1 cellular context compared by ENCODE assay signal in the genomic region with DNA sequence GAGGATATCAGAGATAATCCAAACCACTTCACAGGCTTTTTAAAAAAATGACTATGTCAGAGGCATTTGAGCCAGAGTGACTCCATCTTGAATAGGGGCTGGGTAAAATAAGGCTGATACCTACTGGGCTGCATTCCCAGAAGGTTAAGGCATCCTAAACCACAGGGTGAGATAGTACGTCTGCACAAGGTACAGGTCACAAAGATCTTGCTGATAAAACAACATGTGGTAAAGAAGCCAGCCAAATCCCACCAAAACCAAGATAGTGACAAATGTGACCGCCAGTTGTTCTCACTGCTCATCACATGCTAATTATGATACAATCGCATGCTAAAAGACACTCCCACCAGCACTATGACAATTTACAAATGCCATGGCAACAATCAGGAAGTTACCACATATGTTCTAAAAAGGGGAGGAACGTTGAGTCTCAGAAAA.
TF ChIP-seq lines count a peak whose summit lies in the region.

No MANE protein-coding gene starts in this region.

TF ChIP-seq in K562, 482 proteins besides CTCF, POLR2A, EP300 and RAD21 (continued from another document and continues in another):
- TF ChIP-seq, protein P1, sequence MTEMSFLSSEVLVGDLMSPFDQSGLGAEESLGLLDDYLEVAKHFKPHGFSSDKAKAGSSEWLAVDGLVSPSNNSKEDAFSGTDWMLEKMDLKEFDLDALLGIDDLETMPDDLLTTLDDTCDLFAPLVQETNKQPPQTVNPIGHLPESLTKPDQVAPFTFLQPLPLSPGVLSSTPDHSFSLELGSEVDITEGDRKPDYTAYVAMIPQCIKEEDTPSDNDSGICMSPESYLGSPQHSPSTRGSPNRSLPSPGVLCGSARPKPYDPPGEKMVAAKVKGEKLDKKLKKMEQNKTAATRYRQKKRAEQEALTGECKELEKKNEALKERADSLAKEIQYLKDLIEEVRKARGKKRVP (CRISPR knock-in tag; IDR thresholded peaks at IDR 0.05) = peak; percentile 82
- TF ChIP-seq, protein P2, sequence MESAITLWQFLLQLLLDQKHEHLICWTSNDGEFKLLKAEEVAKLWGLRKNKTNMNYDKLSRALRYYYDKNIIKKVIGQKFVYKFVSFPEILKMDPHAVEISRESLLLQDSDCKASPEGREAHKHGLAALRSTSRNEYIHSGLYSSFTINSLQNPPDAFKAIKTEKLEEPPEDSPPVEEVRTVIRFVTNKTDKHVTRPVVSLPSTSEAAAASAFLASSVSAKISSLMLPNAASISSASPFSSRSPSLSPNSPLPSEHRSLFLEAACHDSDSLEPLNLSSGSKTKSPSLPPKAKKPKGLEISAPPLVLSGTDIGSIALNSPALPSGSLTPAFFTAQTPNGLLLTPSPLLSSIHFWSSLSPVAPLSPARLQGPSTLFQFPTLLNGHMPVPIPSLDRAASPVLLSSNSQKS (CRISPR knock-in tag; IDR thresholded peaks at IDR 0.05) = 0 out of 2 replicates have a peak, but pooled peaks have one; percentile 44
- TF ChIP-seq NRF1 (conservative IDR thresholded peaks at IDR 0.05 in 1 of 2, IDR thresholded peaks at IDR 0.05 in 1 of 2) (no peak), TEAD2 (tag; IDR thresholded peaks at IDR 0.05) (no peak), GATA2 (CRISPR knock-in tag; IDR thresholded peaks at IDR 0.05) (no peak), IRF2 (CRISPR knock-in tag; IDR thresholded peaks at IDR 0.05) (no peak), CCAR2 (IDR thresholded peaks at IDR 0.05; ENCODE audit: low read depth, low read length) (no peak), TEAD1 (CRISPR knock-in tag; IDR thresholded peaks at IDR 0.05) (peak in 1 of 2 experiments; percentile 96; a peak in 2 of 4 replicates), MYNN (IDR thresholded peaks at IDR 0.05) (no peak), MYNN (CRISPR knock-in tag; IDR thresholded peaks at IDR 0.05) (no peak), ZNF311 (CRISPR knock-in tag; IDR thresholded peaks at IDR 0.05) (peak; percentile 77; the same call in 1 of the 2 replicates), ZNF695 (CRISPR knock-in tag; IDR thresholded peaks at IDR 0.05) (peak; percentile 79; the same call in 1 of the 2 replicates), SREBF1 (IDR thresholded peaks at IDR 0.05; ENCODE audit: borderline replicate concordance, low read depth, low read length) (no peak), RBM15 (IDR thresholded peaks at IDR 0.05; ENCODE audit: insufficient read depth, low read length) (no peak), DMBX1 (CRISPR knock-in tag; IDR thresholded peaks at IDR 0.05; ENCODE audit: borderline replicate concordance) (peak; percentile 96), ZNF507 (tag; conservative IDR thresholded peaks at IDR 0.05) (peak; percentile 25; the same call in 1 of the 2 replicates), YY1 (IDR thresholded peaks at IDR 0.05; ENCODE audit: borderline replicate concordance in 1 of 3, control insufficient read depth in 1 of 3, extremely low read depth in 1 of 3, insufficient read depth in 3 of 3, insufficient read length in 1 of 3, insufficient replicate concordance in 2 of 3, low read depth in 1 of 3, low read length in 2 of 3) (no peak), MAZ (CRISPR knock-in tag; conservative IDR thresholded peaks at IDR 0.05 in 1 of 2, IDR thresholded peaks at IDR 0.05 in 1 of 2) (peak in 1 of 2 experiments; percentile 77; a peak in 2 of 4 replicates), CBFB (CRISPR knock-in tag; IDR thresholded peaks at IDR 0.05) (no peak), RHOXF2B (CRISPR knock-in tag; conservative IDR thresholded peaks at IDR 0.05) (no peak), SMARCA4 (IDR thresholded peaks at IDR 0.05) (no peak), FOS (IDR thresholded peaks at IDR 0.05; ENCODE audit: extremely low read depth, insufficient read length) (no peak), TSC22D4 (tag; IDR thresholded peaks at IDR 0.05) (no peak), BRD9 (IDR thresholded peaks at IDR 0.05; ENCODE audit: low read depth, partially characterized antibody) (no peak), ZNF76 (CRISPR knock-in tag; IDR thresholded peaks at IDR 0.05; ENCODE audit: borderline replicate concordance) (peak; percentile 88; the same call in 1 of the 2 replicates)
- TF ChIP-seq, protein P3, sequence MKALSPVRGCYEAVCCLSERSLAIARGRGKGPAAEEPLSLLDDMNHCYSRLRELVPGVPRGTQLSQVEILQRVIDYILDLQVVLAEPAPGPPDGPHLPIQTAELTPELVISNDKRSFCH (CRISPR knock-in tag; IDR thresholded peaks at IDR 0.05) = no peak
- TF ChIP-seq, protein P3 (tag; IDR thresholded peaks at IDR 0.05) = peak; percentile 98
- TF ChIP-seq, protein P4, sequence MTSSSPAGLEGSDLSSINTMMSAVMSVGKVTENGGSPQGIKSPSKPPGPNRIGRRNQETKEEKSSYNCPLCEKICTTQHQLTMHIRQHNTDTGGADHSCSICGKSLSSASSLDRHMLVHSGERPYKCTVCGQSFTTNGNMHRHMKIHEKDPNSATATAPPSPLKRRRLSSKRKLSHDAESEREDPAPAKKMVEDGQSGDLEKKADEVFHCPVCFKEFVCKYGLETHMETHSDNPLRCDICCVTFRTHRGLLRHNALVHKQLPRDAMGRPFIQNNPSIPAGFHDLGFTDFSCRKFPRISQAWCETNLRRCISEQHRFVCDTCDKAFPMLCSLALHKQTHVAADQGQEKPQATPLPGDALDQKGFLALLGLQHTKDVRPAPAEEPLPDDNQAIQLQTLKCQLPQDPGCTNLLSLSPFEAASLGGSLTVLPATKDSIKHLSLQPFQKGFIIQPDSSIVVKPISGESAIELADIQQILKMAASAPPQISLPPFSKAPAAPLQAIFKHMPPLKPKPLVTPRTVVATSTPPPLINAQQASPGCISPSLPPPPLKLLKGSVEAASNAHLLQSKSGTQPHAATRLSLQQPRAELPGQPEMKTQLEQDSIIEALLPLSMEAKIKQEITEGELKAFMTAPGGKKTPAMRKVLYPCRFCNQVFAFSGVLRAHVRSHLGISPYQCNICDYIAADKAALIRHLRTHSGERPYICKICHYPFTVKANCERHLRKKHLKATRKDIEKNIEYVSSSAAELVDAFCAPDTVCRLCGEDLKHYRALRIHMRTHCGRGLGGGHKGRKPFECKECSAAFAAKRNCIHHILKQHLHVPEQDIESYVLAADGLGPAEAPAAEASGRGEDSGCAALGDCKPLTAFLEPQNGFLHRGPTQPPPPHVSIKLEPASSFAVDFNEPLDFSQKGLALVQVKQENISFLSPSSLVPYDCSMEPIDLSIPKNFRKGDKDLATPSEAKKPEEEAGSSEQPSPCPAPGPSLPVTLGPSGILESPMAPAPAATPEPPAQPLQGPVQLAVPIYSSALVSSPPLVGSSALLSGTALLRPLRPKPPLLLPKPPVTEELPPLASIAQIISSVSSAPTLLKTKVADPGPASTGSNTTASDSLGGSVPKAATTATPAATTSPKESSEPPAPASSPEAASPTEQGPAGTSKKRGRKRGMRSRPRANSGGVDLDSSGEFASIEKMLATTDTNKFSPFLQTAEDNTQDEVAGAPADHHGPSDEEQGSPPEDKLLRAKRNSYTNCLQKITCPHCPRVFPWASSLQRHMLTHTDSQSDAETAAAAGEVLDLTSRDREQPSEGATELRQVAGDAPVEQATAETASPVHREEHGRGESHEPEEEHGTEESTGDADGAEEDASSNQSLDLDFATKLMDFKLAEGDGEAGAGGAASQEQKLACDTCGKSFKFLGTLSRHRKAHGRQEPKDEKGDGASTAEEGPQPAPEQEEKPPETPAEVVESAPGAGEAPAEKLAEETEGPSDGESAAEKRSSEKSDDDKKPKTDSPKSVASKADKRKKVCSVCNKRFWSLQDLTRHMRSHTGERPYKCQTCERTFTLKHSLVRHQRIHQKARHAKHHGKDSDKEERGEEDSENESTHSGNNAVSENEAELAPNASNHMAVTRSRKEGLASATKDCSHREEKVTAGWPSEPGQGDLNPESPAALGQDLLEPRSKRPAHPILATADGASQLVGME (CRISPR knock-in tag; IDR thresholded peaks at IDR 0.05) = peak; percentile 73; the same call in 1 of the 2 replicates
- TF ChIP-seq, protein P5, sequence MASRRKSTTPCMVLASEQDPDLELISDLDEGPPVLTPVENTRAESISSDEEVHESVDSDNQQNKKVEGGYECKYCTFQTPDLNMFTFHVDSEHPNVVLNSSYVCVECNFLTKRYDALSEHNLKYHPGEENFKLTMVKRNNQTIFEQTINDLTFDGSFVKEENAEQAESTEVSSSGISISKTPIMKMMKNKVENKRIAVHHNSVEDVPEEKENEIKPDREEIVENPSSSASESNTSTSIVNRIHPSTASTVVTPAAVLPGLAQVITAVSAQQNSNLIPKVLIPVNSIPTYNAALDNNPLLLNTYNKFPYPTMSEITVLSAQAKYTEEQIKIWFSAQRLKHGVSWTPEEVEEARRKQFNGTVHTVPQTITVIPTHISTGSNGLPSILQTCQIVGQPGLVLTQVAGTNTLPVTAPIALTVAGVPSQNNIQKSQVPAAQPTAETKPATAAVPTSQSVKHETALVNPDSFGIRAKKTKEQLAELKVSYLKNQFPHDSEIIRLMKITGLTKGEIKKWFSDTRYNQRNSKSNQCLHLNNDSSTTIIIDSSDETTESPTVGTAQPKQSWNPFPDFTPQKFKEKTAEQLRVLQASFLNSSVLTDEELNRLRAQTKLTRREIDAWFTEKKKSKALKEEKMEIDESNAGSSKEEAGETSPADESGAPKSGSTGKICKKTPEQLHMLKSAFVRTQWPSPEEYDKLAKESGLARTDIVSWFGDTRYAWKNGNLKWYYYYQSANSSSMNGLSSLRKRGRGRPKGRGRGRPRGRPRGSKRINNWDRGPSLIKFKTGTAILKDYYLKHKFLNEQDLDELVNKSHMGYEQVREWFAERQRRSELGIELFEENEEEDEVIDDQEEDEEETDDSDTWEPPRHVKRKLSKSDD (conservative IDR thresholded peaks at IDR 0.05; ENCODE audit: low read length) = no peak
- TF ChIP-seq, protein P6, sequence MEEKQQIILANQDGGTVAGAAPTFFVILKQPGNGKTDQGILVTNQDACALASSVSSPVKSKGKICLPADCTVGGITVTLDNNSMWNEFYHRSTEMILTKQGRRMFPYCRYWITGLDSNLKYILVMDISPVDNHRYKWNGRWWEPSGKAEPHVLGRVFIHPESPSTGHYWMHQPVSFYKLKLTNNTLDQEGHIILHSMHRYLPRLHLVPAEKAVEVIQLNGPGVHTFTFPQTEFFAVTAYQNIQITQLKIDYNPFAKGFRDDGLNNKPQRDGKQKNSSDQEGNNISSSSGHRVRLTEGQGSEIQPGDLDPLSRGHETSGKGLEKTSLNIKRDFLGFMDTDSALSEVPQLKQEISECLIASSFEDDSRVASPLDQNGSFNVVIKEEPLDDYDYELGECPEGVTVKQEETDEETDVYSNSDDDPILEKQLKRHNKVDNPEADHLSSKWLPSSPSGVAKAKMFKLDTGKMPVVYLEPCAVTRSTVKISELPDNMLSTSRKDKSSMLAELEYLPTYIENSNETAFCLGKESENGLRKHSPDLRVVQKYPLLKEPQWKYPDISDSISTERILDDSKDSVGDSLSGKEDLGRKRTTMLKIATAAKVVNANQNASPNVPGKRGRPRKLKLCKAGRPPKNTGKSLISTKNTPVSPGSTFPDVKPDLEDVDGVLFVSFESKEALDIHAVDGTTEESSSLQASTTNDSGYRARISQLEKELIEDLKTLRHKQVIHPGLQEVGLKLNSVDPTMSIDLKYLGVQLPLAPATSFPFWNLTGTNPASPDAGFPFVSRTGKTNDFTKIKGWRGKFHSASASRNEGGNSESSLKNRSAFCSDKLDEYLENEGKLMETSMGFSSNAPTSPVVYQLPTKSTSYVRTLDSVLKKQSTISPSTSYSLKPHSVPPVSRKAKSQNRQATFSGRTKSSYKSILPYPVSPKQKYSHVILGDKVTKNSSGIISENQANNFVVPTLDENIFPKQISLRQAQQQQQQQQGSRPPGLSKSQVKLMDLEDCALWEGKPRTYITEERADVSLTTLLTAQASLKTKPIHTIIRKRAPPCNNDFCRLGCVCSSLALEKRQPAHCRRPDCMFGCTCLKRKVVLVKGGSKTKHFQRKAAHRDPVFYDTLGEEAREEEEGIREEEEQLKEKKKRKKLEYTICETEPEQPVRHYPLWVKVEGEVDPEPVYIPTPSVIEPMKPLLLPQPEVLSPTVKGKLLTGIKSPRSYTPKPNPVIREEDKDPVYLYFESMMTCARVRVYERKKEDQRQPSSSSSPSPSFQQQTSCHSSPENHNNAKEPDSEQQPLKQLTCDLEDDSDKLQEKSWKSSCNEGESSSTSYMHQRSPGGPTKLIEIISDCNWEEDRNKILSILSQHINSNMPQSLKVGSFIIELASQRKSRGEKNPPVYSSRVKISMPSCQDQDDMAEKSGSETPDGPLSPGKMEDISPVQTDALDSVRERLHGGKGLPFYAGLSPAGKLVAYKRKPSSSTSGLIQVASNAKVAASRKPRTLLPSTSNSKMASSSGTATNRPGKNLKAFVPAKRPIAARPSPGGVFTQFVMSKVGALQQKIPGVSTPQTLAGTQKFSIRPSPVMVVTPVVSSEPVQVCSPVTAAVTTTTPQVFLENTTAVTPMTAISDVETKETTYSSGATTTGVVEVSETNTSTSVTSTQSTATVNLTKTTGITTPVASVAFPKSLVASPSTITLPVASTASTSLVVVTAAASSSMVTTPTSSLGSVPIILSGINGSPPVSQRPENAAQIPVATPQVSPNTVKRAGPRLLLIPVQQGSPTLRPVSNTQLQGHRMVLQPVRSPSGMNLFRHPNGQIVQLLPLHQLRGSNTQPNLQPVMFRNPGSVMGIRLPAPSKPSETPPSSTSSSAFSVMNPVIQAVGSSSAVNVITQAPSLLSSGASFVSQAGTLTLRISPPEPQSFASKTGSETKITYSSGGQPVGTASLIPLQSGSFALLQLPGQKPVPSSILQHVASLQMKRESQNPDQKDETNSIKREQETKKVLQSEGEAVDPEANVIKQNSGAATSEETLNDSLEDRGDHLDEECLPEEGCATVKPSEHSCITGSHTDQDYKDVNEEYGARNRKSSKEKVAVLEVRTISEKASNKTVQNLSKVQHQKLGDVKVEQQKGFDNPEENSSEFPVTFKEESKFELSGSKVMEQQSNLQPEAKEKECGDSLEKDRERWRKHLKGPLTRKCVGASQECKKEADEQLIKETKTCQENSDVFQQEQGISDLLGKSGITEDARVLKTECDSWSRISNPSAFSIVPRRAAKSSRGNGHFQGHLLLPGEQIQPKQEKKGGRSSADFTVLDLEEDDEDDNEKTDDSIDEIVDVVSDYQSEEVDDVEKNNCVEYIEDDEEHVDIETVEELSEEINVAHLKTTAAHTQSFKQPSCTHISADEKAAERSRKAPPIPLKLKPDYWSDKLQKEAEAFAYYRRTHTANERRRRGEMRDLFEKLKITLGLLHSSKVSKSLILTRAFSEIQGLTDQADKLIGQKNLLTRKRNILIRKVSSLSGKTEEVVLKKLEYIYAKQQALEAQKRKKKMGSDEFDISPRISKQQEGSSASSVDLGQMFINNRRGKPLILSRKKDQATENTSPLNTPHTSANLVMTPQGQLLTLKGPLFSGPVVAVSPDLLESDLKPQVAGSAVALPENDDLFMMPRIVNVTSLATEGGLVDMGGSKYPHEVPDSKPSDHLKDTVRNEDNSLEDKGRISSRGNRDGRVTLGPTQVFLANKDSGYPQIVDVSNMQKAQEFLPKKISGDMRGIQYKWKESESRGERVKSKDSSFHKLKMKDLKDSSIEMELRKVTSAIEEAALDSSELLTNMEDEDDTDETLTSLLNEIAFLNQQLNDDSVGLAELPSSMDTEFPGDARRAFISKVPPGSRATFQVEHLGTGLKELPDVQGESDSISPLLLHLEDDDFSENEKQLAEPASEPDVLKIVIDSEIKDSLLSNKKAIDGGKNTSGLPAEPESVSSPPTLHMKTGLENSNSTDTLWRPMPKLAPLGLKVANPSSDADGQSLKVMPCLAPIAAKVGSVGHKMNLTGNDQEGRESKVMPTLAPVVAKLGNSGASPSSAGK (IDR thresholded peaks at IDR 0.05) = no peak
